In the genomic region with DNA sequence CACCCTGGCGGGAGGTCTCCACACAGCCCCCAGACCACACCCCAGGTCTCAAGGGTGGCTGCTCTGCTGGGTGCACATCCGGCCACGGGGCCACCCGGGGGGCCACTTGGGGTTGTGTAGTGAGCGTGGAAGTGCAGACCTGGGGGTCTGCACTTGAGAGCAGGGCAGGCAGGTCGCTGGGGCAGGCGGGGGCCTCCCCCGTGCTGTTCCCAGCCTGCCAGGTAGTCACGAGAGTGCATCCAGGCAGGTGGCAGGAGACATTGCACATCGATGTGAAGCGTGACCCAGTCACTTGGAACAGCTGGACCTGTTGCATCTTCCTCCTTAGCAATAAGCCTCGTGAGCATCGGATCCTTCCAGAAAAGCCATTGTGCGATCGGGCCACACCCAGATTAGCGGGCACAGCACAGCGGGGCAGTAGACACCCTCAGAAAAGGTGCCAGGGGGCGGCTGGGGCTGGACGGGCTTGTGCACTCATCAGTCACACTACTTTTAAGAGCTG, we compare ENCODE assay signal across 1 cellular context.
TF ChIP-seq lines count a peak whose summit lies in the region.

No MANE protein-coding gene starts in this region.

TF ChIP-seq in HepG2, 621 proteins besides CTCF, POLR2A, EP300 and RAD21 (continues in another document):
- TF ChIP-seq NAIF1 (CRISPR knock-in tag; IDR thresholded peaks at IDR 0.05; ENCODE audit: borderline replicate concordance): no peak
- TF ChIP-seq ZSCAN9 (CRISPR knock-in tag; IDR thresholded peaks at IDR 0.05; ENCODE audit: borderline replicate concordance): no peak
- no peak for TF ChIP-seq ZNF709 (CRISPR knock-in tag; IDR thresholded peaks at IDR 0.05)
- TF ChIP-seq, protein P1, sequence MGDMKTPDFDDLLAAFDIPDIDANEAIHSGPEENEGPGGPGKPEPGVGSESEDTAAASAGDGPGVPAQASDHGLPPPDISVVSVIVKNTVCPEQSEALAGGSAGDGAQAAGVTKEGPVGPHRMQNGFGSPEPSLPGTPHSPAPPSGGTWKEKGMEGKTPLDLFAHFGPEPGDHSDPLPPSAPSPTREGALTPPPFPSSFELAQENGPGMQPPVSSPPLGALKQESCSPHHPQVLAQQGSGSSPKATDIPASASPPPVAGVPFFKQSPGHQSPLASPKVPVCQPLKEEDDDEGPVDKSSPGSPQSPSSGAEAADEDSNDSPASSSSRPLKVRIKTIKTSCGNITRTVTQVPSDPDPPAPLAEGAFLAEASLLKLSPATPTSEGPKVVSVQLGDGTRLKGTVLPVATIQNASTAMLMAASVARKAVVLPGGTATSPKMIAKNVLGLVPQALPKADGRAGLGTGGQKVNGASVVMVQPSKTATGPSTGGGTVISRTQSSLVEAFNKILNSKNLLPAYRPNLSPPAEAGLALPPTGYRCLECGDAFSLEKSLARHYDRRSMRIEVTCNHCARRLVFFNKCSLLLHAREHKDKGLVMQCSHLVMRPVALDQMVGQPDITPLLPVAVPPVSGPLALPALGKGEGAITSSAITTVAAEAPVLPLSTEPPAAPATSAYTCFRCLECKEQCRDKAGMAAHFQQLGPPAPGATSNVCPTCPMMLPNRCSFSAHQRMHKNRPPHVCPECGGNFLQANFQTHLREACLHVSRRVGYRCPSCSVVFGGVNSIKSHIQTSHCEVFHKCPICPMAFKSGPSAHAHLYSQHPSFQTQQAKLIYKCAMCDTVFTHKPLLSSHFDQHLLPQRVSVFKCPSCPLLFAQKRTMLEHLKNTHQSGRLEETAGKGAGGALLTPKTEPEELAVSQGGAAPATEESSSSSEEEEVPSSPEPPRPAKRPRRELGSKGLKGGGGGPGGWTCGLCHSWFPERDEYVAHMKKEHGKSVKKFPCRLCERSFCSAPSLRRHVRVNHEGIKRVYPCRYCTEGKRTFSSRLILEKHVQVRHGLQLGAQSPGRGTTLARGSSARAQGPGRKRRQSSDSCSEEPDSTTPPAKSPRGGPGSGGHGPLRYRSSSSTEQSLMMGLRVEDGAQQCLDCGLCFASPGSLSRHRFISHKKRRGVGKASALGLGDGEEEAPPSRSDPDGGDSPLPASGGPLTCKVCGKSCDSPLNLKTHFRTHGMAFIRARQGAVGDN (CRISPR knock-in tag; IDR thresholded peaks at IDR 0.05): peak; percentile 2
- 0 out of 2 replicates have a peak, but pooled peaks have one; percentile 9 for TF ChIP-seq ZFX (CRISPR knock-in tag; IDR thresholded peaks at IDR 0.05; ENCODE audit: low read depth)
- TF ChIP-seq ZBTB42 (CRISPR knock-in tag; IDR thresholded peaks at IDR 0.05): no peak
- TF ChIP-seq, protein P2, sequence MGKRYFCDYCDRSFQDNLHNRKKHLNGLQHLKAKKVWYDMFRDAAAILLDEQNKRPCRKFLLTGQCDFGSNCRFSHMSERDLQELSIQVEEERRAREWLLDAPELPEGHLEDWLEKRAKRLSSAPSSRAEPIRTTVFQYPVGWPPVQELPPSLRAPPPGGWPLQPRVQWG (CRISPR knock-in tag; IDR thresholded peaks at IDR 0.05; ENCODE audit: borderline replicate concordance, low read depth): no peak
- 0 out of 2 replicates have a peak, but pooled peaks have one; percentile 4 for TF ChIP-seq ZNF501 (CRISPR knock-in tag; IDR thresholded peaks at IDR 0.05)
- TF ChIP-seq, protein P3, sequence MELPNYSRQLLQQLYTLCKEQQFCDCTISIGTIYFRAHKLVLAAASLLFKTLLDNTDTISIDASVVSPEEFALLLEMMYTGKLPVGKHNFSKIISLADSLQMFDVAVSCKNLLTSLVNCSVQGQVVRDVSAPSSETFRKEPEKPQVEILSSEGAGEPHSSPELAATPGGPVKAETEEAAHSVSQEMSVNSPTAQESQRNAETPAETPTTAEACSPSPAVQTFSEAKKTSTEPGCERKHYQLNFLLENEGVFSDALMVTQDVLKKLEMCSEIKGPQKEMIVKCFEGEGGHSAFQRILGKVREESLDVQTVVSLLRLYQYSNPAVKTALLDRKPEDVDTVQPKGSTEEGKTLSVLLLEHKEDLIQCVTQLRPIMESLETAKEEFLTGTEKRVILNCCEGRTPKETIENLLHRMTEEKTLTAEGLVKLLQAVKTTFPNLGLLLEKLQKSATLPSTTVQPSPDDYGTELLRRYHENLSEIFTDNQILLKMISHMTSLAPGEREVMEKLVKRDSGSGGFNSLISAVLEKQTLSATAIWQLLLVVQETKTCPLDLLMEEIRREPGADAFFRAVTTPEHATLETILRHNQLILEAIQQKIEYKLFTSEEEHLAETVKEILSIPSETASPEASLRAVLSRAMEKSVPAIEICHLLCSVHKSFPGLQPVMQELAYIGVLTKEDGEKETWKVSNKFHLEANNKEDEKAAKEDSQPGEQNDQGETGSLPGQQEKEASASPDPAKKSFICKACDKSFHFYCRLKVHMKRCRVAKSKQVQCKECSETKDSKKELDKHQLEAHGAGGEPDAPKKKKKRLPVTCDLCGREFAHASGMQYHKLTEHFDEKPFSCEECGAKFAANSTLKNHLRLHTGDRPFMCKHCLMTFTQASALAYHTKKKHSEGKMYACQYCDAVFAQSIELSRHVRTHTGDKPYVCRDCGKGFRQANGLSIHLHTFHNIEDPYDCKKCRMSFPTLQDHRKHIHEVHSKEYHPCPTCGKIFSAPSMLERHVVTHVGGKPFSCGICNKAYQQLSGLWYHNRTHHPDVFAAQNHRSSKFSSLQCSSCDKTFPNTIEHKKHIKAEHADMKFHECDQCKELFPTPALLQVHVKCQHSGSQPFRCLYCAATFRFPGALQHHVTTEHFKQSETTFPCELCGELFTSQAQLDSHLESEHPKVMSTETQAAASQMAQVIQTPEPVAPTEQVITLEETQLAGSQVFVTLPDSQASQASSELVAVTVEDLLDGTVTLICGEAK (IDR thresholded peaks at IDR 0.05): no peak
- TF ChIP-seq, protein P3 (CRISPR knock-in tag; IDR thresholded peaks at IDR 0.05): 0 out of 2 replicates have a peak, but pooled peaks have one; percentile 12
- TF ChIP-seq CREM (IDR thresholded peaks at IDR 0.05): no peak
- no peak for TF ChIP-seq CREM (CRISPR knock-in tag; IDR thresholded peaks at IDR 0.05)
- no peak for TF ChIP-seq SRF (IDR thresholded peaks at IDR 0.05; ENCODE audit: low read depth, low read length)
- peak; percentile 80 for TF ChIP-seq ZBTB38 (CRISPR knock-in tag; IDR thresholded peaks at IDR 0.05)
- 0 out of 2 replicates have a peak, but pooled peaks have one; percentile 13 for TF ChIP-seq SMAD1 (CRISPR knock-in tag; IDR thresholded peaks at IDR 0.05; ENCODE audit: borderline replicate concordance, low read depth)
- TF ChIP-seq, protein P4, sequence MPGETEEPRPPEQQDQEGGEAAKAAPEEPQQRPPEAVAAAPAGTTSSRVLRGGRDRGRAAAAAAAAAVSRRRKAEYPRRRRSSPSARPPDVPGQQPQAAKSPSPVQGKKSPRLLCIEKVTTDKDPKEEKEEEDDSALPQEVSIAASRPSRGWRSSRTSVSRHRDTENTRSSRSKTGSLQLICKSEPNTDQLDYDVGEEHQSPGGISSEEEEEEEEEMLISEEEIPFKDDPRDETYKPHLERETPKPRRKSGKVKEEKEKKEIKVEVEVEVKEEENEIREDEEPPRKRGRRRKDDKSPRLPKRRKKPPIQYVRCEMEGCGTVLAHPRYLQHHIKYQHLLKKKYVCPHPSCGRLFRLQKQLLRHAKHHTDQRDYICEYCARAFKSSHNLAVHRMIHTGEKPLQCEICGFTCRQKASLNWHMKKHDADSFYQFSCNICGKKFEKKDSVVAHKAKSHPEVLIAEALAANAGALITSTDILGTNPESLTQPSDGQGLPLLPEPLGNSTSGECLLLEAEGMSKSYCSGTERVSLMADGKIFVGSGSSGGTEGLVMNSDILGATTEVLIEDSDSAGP (CRISPR knock-in tag; IDR thresholded peaks at IDR 0.05; ENCODE audit: borderline replicate concordance): 0 out of 2 replicates have a peak, but pooled peaks have one; percentile 4
- TF ChIP-seq NRL (CRISPR knock-in tag; IDR thresholded peaks at IDR 0.05; ENCODE audit: borderline replicate concordance): 0 out of 2 replicates have a peak, but pooled peaks have one; percentile 6
- peak; percentile 67 for TF ChIP-seq AGO2 (optimal IDR thresholded peaks at IDR 0.05; ENCODE audit: low read depth, low read length)
- TF ChIP-seq, protein P5, sequence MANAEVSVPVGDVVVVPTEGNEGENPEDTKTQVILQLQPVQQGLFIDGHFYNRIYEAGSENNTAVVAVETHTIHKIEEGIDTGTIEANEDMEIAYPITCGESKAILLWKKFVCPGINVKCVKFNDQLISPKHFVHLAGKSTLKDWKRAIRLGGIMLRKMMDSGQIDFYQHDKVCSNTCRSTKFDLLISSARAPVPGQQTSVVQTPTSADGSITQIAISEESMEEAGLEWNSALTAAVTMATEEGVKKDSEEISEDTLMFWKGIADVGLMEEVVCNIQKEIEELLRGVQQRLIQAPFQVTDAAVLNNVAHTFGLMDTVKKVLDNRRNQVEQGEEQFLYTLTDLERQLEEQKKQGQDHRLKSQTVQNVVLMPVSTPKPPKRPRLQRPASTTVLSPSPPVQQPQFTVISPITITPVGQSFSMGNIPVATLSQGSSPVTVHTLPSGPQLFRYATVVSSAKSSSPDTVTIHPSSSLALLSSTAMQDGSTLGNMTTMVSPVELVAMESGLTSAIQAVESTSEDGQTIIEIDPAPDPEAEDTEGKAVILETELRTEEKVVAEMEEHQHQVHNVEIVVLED (CRISPR knock-in tag; IDR thresholded peaks at IDR 0.05; ENCODE audit: borderline replicate concordance): no peak
- TF ChIP-seq, protein P6, sequence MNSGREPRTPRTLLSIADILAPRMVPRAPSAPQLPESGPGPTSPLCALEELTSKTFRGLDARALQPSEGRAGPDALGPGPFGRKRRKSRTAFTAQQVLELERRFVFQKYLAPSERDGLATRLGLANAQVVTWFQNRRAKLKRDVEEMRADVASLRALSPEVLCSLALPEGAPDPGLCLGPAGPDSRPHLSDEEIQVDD (CRISPR knock-in tag; IDR thresholded peaks at IDR 0.05; ENCODE audit: borderline replicate concordance): no peak
- TF ChIP-seq, protein P7, sequence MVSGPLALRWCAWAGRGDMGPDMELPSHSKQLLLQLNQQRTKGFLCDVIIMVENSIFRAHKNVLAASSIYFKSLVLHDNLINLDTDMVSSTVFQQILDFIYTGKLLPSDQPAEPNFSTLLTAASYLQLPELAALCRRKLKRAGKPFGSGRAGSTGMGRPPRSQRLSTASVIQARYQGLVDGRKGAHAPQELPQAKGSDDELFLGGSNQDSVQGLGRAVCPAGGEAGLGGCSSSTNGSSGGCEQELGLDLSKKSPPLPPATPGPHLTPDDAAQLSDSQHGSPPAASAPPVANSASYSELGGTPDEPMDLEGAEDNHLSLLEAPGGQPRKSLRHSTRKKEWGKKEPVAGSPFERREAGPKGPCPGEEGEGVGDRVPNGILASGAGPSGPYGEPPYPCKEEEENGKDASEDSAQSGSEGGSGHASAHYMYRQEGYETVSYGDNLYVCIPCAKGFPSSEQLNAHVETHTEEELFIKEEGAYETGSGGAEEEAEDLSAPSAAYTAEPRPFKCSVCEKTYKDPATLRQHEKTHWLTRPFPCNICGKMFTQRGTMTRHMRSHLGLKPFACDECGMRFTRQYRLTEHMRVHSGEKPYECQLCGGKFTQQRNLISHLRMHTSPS (CRISPR knock-in tag; IDR thresholded peaks at IDR 0.05; ENCODE audit: low read depth): 0 out of 2 replicates have a peak, but pooled peaks have one; percentile 4
- TF ChIP-seq NKX3-1 (CRISPR knock-in tag; IDR thresholded peaks at IDR 0.05): no peak
- no peak for TF ChIP-seq SUZ12 (IDR thresholded peaks at IDR 0.05; ENCODE audit: low read depth, low read length)
- no peak for TF ChIP-seq KAT2B (IDR thresholded peaks at IDR 0.05; ENCODE audit: borderline replicate concordance, low read depth, low read length)
- TF ChIP-seq, protein P8, sequence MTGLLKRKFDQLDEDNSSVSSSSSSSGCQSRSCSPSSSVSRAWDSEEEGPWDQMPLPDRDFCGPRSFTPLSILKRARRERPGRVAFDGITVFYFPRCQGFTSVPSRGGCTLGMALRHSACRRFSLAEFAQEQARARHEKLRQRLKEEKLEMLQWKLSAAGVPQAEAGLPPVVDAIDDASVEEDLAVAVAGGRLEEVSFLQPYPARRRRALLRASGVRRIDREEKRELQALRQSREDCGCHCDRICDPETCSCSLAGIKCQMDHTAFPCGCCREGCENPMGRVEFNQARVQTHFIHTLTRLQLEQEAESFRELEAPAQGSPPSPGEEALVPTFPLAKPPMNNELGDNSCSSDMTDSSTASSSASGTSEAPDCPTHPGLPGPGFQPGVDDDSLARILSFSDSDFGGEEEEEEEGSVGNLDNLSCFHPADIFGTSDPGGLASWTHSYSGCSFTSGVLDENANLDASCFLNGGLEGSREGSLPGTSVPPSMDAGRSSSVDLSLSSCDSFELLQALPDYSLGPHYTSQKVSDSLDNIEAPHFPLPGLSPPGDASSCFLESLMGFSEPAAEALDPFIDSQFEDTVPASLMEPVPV (CRISPR knock-in tag; IDR thresholded peaks at IDR 0.05): no peak
- TF ChIP-seq, protein P9, sequence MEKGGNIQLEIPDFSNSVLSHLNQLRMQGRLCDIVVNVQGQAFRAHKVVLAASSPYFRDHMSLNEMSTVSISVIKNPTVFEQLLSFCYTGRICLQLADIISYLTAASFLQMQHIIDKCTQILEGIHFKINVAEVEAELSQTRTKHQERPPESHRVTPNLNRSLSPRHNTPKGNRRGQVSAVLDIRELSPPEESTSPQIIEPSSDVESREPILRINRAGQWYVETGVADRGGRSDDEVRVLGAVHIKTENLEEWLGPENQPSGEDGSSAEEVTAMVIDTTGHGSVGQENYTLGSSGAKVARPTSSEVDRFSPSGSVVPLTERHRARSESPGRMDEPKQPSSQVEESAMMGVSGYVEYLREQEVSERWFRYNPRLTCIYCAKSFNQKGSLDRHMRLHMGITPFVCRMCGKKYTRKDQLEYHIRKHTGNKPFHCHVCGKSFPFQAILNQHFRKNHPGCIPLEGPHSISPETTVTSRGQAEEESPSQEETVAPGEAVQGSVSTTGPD (CRISPR knock-in tag; IDR thresholded peaks at IDR 0.05): no peak
